ENCODE assay signal across 10 cellular contexts in the genomic region with DNA sequence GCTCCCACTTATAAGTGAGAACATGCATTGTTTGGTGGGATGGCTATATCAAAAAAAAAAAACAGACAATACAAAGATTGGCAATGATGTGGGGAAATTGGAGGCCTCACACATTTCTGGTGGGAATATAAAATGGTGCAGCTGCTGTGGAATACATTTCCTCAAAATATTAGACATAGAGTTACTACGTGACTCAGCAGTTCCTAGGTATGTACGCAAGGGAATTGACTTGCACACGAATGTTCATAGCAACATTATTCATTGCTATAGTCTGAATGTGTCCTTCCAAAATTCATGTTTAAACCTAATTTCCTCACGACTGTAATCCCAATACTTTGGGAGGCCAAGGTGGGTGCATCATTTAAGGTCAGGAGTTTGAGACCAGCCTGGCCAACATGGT. TPM values are rescaled to one million over a fixed set of nuclear protein-coding genes. Genes with fewer than 3 reads are reported as not detected.
"Had no signal": no experiment of that assay in that cellular context is flagged by ENCODE, and none has a peak within 500 bp of the region (broad histone marks: within the 10 kb centered on the region; RNA-seq: fewer than 3 reads in every experiment).

No MANE protein-coding gene starts in this region.

- H3K4me2 ChIP-seq: GM23338, KMS-11 had no signal

- H2AFZ ChIP-seq: GM23338 had no signal

- DNase-seq: H9, HCEC 1CT, Karpas-422, KBM-7 had no signal

- H3K9ac ChIP-seq: KMS-11 had no signal

- H3K4me3 ChIP-seq: GM23338 had no signal

- ATAC-seq: GM23338 had no signal

- FAIRE-seq: H1, H54 had no signal

- H3K27ac ChIP-seq: HL-60, KMS-11 had no signal

RNA-seq across cellular contexts. Expression of gene ARHGEF33, which starts 2.3 kb away (rescaled TPM):
- total RNA-seq: HT1080 had no signal
